ENCODE assay signal across 9 cellular contexts in genomic region chr7:12623885-12624498, GRCh38. TPM values are rescaled to one million over a fixed set of nuclear protein-coding genes. Genes with fewer than 3 reads are reported as not detected.
DNase-seq lines count a peak whose midpoint lies in the region; ATAC-seq, FAIRE-seq and TF ChIP-seq lines count a peak whose summit lies in the region.
"Had no signal": no experiment of that assay in that cellular context is flagged by ENCODE, and none has a peak within 500 bp of the region (broad histone marks: within the 10 kb centered on the region; RNA-seq: fewer than 3 reads in every experiment).

No MANE protein-coding gene starts in this region.

- H3K4me3 ChIP-seq in GM12875 (ENCODE audit: low read depth, low read length): no peak overlapping the region

- peak; percentile 91 for FAIRE-seq in A204.1 (lab: Jason Lieb, UNC)

- DNase-seq in LHCN-M2 (ENCODE audit: low read depth): peak; percentile 55
- DNase-seq in left lobe of liver (ENCODE audit: low spot score): no peak
- no peak for DNase-seq in activated effector memory CD4-positive, alpha-beta T cell treated with anti-CD3 and anti-CD28 coated beads, Interleukin-2, amount 50 U/mL, for 16 hours
- no peak for DNase-seq in amygdala (lab: John Stamatoyannopoulos, UW)
- DNase-seq: stimulated activated naive B cell treated with anti-CD40 and anti-IgM and Interleukin-4, amounts not matched to agents 10 μg/mL and 1 μg/mL and 100 μg/mL, for 72 hours had no signal

- TF ChIP-seq CTCF in GM12875 (IDR thresholded peaks at IDR 0.05; ENCODE audit: borderline replicate concordance, insufficient read depth, low read depth, low read length) (peak; percentile 59; the same call in 1 of the 2 replicates), VCaP (conservative IDR thresholded peaks at IDR 0.05) (peak; percentile 94)

- ATAC-seq in left lobe of liver: peak; percentile 64
- ATAC-seq in GM19324 (IDR thresholded peaks at IDR 0.05; ENCODE audit: low FRiP score, unreplicated experiment): no peak

- H3K27ac ChIP-seq in VCaP: no peak overlapping the region

RNA-seq across cellular contexts. Expression of gene SCIN, which starts 53.5 kb away (rescaled TPM):
- total RNA-seq in LHCN-M2 (2014; rRNA removed) (0.40 and 1.0 TPM in 2 replicates), left lobe of liver (0.30 TPM)
- polyA plus RNA-seq in LHCN-M2 (2012): 1.3 TPM
